In genomic region chr3:123584988-123585937, GRCh38 we compare ENCODE assay signal across 8 cellular contexts. TPM values are rescaled to one million over a fixed set of nuclear protein-coding genes. Genes with fewer than 3 reads are reported as not detected.
DNase-seq lines count a peak whose midpoint lies in the region; ATAC-seq, FAIRE-seq and TF ChIP-seq lines count a peak whose summit lies in the region.

HACD2 (minus strand) TSS chr3:123585053; CDS start chr3:123585027, 26 bp downstream.

- no peak within 1 kb of the TSS for H3K4me3 Mint-ChIP-seq in astrocyte (ENCODE audit: unreplicated experiment)

- TF ChIP-seq POLR2A in GM18505 (IDR thresholded peaks at IDR 0.05; ENCODE audit: borderline replicate concordance, extremely low read depth, insufficient read depth, insufficient read length): peak; percentile 88

- peaks cover 6% of the 10 kb centered on the region for H3K9me3 Mint-ChIP-seq in astrocyte (ENCODE audit: unreplicated experiment)

- H3K79me2 ChIP-seq in astrocyte (ENCODE audit: insufficient read depth, low read length): peaks cover 38% of the 10 kb centered on the region

- peaks cover 23% of the 10 kb centered on the region for H4K20me1 ChIP-seq in astrocyte (ENCODE audit: insufficient read depth, low read length)

- H3K27ac ChIP-seq in astrocyte (ENCODE audit: low read depth, low read length) (peak within 1 kb of the TSS; percentile 94), rectal smooth muscle tissue (ENCODE audit: low read depth, low read length) (peak within 1 kb of the TSS; percentile 98), aorta (ENCODE audit: low read depth in 1 of 2, low read length in 2 of 2) (peak within 1 kb of the TSS in 1 of 2 donors; percentile 72)

- intact Hi-C loops in aorta (cut with DNase I): no loop called here

- peak within 1 kb of the TSS; percentile 50 for H3K27ac Mint-ChIP-seq in astrocyte (ENCODE audit: unreplicated experiment)

- no peak for TF ChIP-seq CTCF in astrocyte (IDR thresholded peaks at IDR 0.05; ENCODE audit: insufficient read depth, low read depth, low read length)

- H3K4me1 ChIP-seq in astrocyte (ENCODE audit: insufficient read depth, low read length) (peaks cover 23% of the 10 kb centered on the region), rectal smooth muscle tissue (ENCODE audit: control insufficient read depth, insufficient read depth, low read length) (peaks cover 8% of the 10 kb centered on the region), aorta (ENCODE audit: control insufficient read depth in 1 of 2, insufficient read depth in 2 of 2, low read length in 2 of 2) (no peaks in the 10 kb centered on the region)

- WGBS in aorta, 2 donors: 0 to 1% methylated on average over 46 to 54 of the region's 54 CpGs

- H2AFZ ChIP-seq in astrocyte (ENCODE audit: low read depth, low read length): peak within 1 kb of the TSS; percentile 92

- H3K9me3 ChIP-seq in astrocyte (ENCODE audit: insufficient read depth, low read depth, low read length) (peaks cover 2% of the 10 kb centered on the region), aorta (ENCODE audit: control insufficient read depth, low read length) (no peaks in the 10 kb centered on the region)

- peak within 1 kb of the TSS; percentile 89 for H3K4me2 ChIP-seq in astrocyte (ENCODE audit: low read length)

- peak; percentile 98 for DNase-seq in NCI-H2029 (lab: John Stamatoyannopoulos, UW)
- peak; percentile 90 for DNase-seq in T-helper 22 cell (ENCODE audit: low read depth)
- peak; percentile 92 for DNase-seq in astrocyte (ENCODE audit: low read depth)
- DNase-seq in hepatic stellate cell (ENCODE audit: low spot score): peak; percentile 84
- DNase-seq in aorta: peak; percentile 98

- peak; percentile 94 for ATAC-seq in GM18505 (IDR thresholded peaks at IDR 0.05; ENCODE audit: unreplicated experiment)
- ATAC-seq in HG02973 (IDR thresholded peaks at IDR 0.05; ENCODE audit: unreplicated experiment): peak; percentile 90
- ATAC-seq in aorta (ENCODE audit: low FRiP score): peak; percentile 99

- H3K36me3 Mint-ChIP-seq in astrocyte (ENCODE audit: low read depth, unreplicated experiment): peaks cover 14% of the 10 kb centered on the region

- H3K9ac ChIP-seq in astrocyte (ENCODE audit: low read length) (peak within 1 kb of the TSS; percentile 88), rectal smooth muscle tissue (ENCODE audit: low read length) (peak within 1 kb of the TSS; percentile 91)

- H3K4me1 Mint-ChIP-seq in astrocyte (ENCODE audit: low read depth, unreplicated experiment): peaks cover 2% of the 10 kb centered on the region

- peak within 1 kb of the TSS; percentile 85 for H3K4me3 ChIP-seq in astrocyte (ENCODE audit: insufficient read depth, low read depth, low read length)
- H3K4me3 ChIP-seq in rectal smooth muscle tissue (ENCODE audit: low read length): peak within 1 kb of the TSS; percentile 97
- peak within 1 kb of the TSS; percentile 68 to 97 for H3K4me3 ChIP-seq in aorta (ENCODE audit: low read length in 2 of 2)

- FAIRE-seq in astrocyte (lab: Jason Lieb, UNC): peak; percentile 37

- H3K27me3 ChIP-seq in astrocyte (ENCODE audit: insufficient read depth, low read length) (no peaks in the 10 kb centered on the region), rectal smooth muscle tissue (ENCODE audit: control insufficient read depth, insufficient read depth, low read length) (no peaks in the 10 kb centered on the region), aorta (ENCODE audit: control insufficient read depth in 1 of 2, insufficient read depth in 2 of 2, low read length in 1 of 2) (no peaks in the 10 kb centered on the region)

- H3K36me3 ChIP-seq in astrocyte (ENCODE audit: insufficient read depth, low read length) (peaks cover 7% of the 10 kb centered on the region), rectal smooth muscle tissue (ENCODE audit: control insufficient read depth, insufficient read depth, low read length) (peaks cover 4% of the 10 kb centered on the region), aorta (ENCODE audit: control insufficient read depth in 1 of 2, insufficient read depth in 2 of 2, low read length in 1 of 2) (no peaks in the 10 kb centered on the region)

- H3K27me3 Mint-ChIP-seq in astrocyte (ENCODE audit: low read depth, unreplicated experiment): no peaks in the 10 kb centered on the region

RNA-seq across cellular contexts. Expression of gene HACD2, which starts in this region (rescaled TPM):
- total RNA-seq in astrocyte (31.4 and 34.3 TPM in 2 replicates), aorta (10 to 100 TPM; 16.0 to 17.2 TPM)
- polyA plus RNA-seq in aorta: 1 to 10 TPM; 8.8 to 9.7 TPM
